ENCODE assay signal across 21 cellular contexts in the genomic region with DNA sequence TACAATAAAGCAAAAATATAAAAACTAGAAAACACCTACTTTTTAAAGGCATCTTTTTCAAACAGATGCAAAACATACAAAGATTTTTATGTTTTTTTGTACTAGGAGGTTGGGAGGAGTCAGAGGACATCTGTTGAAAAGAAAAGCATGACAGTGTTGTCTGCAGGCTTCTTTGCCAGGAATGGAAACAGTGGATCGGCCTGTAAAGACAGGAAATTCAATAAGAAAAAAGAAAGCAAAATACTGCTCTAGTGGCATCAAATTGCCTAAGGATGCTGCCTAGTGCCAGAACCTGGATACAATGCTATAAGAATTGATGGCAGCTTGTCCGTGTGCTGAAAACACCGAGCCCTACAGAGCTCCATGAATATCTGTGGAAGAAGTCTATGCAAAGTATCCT.
DNase-seq lines count a peak whose midpoint lies in the region; FAIRE-seq lines count a peak whose summit lies in the region.
"Had no signal": no experiment of that assay in that cellular context is flagged by ENCODE, and none has a peak within 500 bp of the region (broad histone marks: within the 10 kb centered on the region; RNA-seq: fewer than 3 reads in every experiment).

No MANE protein-coding gene starts in this region.

- peak overlapping the region; percentile 36 for H3K27ac ChIP-seq in temporal lobe (ENCODE audit: low read depth, low read length)
- H3K27ac ChIP-seq: BLaER1 treated with 17β-estradiol and CSF1 and Interleukin-3, amounts not matched to agents 10 nM and 100 nM; vagina had no signal

- peak; percentile 95 for FAIRE-seq in endometrium (lab: Jason Lieb, UNC)
- FAIRE-seq: bronchial epithelial cell, D721Med had no signal

- in situ Hi-C loops in ACHN (cut with HindIII; ENCODE audit: low pct_ligation_motif_present, low pct_unique_long_range_greater_than_20kb, low sequenced_read_pairs): no loop called here

- DNase-seq in NCI-H69 (lab: John Stamatoyannopoulos, UW) (peak; percentile 12), medulla oblongata (ENCODE audit: extremely low spot score) (peak; percentile 70), ACHN (no peak)
- no peak for DNase-seq in activated naive CD4-positive, alpha-beta T cell treated with Interleukin-2 at 50 U/mL for 16 hours
- no peak for DNase-seq in activated CD4-positive, alpha-beta T cell treated with anti-CD3 and anti-CD28 coated beads, Interleukin-2, amount 50 U/mL, for 4 hours
- DNase-seq: activated CD8-positive, alpha-beta T cell treated with anti-CD3 and anti-CD28 coated beads, Interleukin-2, amount 10 ng/mL, durations not matched to agents 7 days and 5 days; activated naive CD8-positive, alpha-beta T cell treated with anti-CD3 and anti-CD28 coated beads for 36 hours; activated T-cell treated with anti-CD3 and anti-CD28 coated beads, Interleukin-2, amount 50 U/mL, for 4 hours; effector memory CD4-positive, alpha-beta T cell; mucosa of descending colon; NCI-H2171; NCI-H748 treated with DMSO at 0.1 percent for 48 hours; OCI-M1; SHP77 treated with DMSO at 0.1 percent for 48 hours; stimulated activated CD4-positive, alpha-beta T cell treated with anti-CD3 and anti-CD28 coated beads, Interleukin-2, amount 100 ng/mL, for 48 hours had no signal

Comparison
In these comparisons a context has a peak if more than half of its experiments do, and no peak if none do; other contexts are left out.
1. DNase-seq: peak in NCI-H69 (single experiment) and medulla oblongata (single experiment); none in ACHN (single experiment), activated naive CD4-positive, alpha-beta T cell treated with Interleukin-2 at 50 U/mL for 16 hours (single experiment) and activated CD4-positive, alpha-beta T cell treated with anti-CD3 and anti-CD28 coated beads, Interleukin-2, amount 50 U/mL, for 4 hours (0 of 2).